16 cellular contexts compared by ENCODE assay signal in the genomic region with DNA sequence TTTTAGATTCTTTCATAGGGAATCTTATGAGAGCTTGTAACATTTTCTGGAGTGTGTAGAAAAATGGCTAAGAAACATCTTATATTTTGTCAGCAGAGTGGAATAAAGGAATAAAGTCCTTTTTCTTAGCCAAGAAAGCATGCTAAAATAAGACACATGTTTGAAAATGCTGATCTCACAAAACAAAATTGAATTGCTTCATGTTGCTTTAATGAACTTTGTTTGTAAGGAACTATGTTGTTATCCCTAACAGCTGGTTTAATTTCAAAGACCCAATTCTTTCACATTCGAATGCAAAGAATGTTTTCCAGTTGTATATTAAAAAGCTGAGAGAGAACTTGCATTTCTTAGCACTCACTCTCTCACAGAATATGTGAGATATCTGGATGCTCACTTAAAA.
"Had no signal": no experiment of that assay in that cellular context is flagged by ENCODE, and none has a peak within 500 bp of the region (broad histone marks: within the 10 kb centered on the region; RNA-seq: fewer than 3 reads in every experiment).

No MANE protein-coding gene starts in this region.

- H3K4me3 ChIP-seq: cardiac muscle cell, ovary, smooth muscle cell, stomach, thoracic aorta, upper lobe of right lung had no signal

- H3K9me3 ChIP-seq: ovary, stomach, thoracic aorta, upper lobe of right lung had no signal

- H3K27me3 ChIP-seq: cardiac muscle cell, ovary, stomach, upper lobe of right lung had no signal

- H3K27ac ChIP-seq: cardiac muscle cell, ovary, thoracic aorta, upper lobe of right lung had no signal

- H3K36me3 ChIP-seq: cardiac muscle cell, ovary, stomach, thoracic aorta, upper lobe of right lung had no signal

- DNase-seq: activated B cell treated with CpG ODN at 0.5 μM for 24 hours; activated CD4-positive, alpha-beta memory T cell treated with anti-CD3 and anti-CD28 coated beads for 36 hours; activated CD4-positive, alpha-beta T cell treated with anti-CD3 and anti-CD28 coated beads for 4 hours; activated CD8-positive, alpha-beta memory T cell treated with anti-CD3 and anti-CD28 coated beads, Interleukin-2, amount 10 ng/mL, durations not matched to agents 7 days and 5 days; amniotic stem cell; endodermal cell; left ventricle myocardium superior; ovary; stimulated activated CD4-positive, alpha-beta T cell treated with anti-CD3 and anti-CD28 coated beads, Interleukin-4, amount 100 ng/mL, for 24 hours; stomach; T-helper 1 cell; T-helper 9 cell; upper lobe of right lung had no signal

- H3K4me2 ChIP-seq: smooth muscle cell had no signal
